Comparison of ENCODE assay signal across 8 cellular contexts in the genomic region with DNA sequence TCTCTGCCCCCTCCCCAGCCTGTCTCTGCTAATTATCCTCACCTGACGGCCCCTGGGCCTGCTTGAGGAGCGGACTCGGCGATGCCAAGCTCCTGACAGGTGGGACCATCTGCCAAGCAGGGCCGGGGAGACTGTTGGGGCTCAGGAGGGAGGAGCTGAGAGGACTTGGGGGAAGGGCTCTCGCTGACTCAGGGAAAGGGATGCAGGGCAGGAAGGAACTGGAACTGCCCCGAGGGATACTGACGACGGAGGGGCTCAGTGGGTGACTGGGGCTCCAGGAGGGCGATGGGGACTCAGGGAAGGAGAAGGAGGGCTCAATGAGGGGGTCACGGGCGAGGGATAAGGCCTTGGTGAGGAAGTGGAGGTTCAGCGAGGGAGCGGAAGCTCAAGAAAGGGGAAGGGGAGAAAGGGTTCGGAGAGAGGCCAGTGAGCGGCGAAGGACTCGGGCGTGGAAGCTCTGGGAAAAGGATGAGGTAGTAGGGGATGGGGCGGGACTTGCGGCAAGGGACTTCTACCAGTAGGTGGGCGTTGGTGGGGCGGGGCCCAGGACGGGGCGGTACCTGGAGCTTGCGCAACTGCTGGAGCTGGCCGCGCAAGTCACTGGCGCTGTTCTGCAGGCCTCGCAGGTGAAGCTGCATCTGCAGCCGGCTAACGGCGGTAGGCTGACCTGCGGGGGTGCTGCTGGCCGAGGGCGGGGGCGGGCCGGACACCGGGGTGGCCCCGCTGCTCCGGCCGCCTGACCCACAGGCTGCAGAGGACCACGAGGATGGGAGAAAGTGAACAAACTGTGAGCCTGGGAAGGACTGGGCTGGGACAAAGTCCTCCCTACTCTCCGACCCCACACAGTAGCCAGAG. TPM values are rescaled to one million over a fixed set of nuclear protein-coding genes. Genes with fewer than 3 reads are reported as not detected.
DNase-seq lines count a peak whose midpoint lies in the region; ATAC-seq and TF ChIP-seq lines count a peak whose summit lies in the region.

No MANE protein-coding gene starts in this region.

- intact Hi-C loops in Panc1 (cut with micrococcal nuclease; ENCODE audit: unreplicated experiment): no loop called here
- intact Hi-C loops in ovary (cut with DNase I): loop anchor here in 1 of 4 donors (5.0 kb wide), 1 partner anchor 103 kb away; no protein-coding TSS in a partner anchor

- DNase-seq in CD4-positive, CD25-positive, alpha-beta regulatory T cell: peak; percentile 81 to 85 (median 81)
- DNase-seq in Kasumi-1 (lab: John Stamatoyannopoulos, UW) (peak; percentile 51 to 65), Panc1 (ENCODE audit: low read depth, low spot score) (no peak), foreskin fibroblast (peak; percentile 30 to 61), ovary (peak; percentile 87 to 94 (median 87))

- H3K27ac ChIP-seq in CD4-positive, CD25-positive, alpha-beta regulatory T cell (ENCODE audit: insufficient read depth, low read length, poor library complexity, severe bottlenecking): peak overlapping the region; percentile 63
- H3K27ac ChIP-seq in Panc1 (ENCODE audit: low read length): peak overlapping the region; percentile 77
- H3K27ac ChIP-seq in ovary: peak overlapping the region; percentile 28 to 59
- peak overlapping the region; percentile 66 for H3K27ac ChIP-seq in thymus (ENCODE audit: low read depth)

- H3K36me3 Mint-ChIP-seq in CD4-positive, CD25-positive, alpha-beta regulatory T cell: no peaks in the 10 kb centered on the region
- no peaks in the 10 kb centered on the region for H3K36me3 Mint-ChIP-seq in activated T-helper 17 cell treated with anti-CD3 and anti-CD28 coated beads, Interleukin-2, amount 50 U/mL, for 72 hours (ENCODE audit: low read depth)

- H3K4me3 Mint-ChIP-seq in CD4-positive, CD25-positive, alpha-beta regulatory T cell: peak overlapping the region; percentile 90 to 96 (median 94)
- peak overlapping the region; percentile 99 for H3K4me3 Mint-ChIP-seq in activated T-helper 17 cell treated with anti-CD3 and anti-CD28 coated beads, Interleukin-2, amount 50 U/mL, for 72 hours

- in situ Hi-C loops in Panc1 (cut with HindIII; ENCODE audit: low pct_unique_long_range_greater_than_20kb, low sequenced_read_pairs): no loop called here

- no peaks in the 10 kb centered on the region for H3K36me3 ChIP-seq in CD4-positive, CD25-positive, alpha-beta regulatory T cell (ENCODE audit: control insufficient read depth, insufficient read depth, low read length)
- H3K36me3 ChIP-seq in Panc1 (ENCODE audit: control insufficient read depth, insufficient read depth, low read length) (no peaks in the 10 kb centered on the region), ovary (no peaks in the 10 kb centered on the region), thymus (ENCODE audit: control insufficient read depth, insufficient read depth) (no peaks in the 10 kb centered on the region)

- H3K27me3 Mint-ChIP-seq in CD4-positive, CD25-positive, alpha-beta regulatory T cell: peaks cover 56% of the 10 kb centered on the region
- peaks cover 22% of the 10 kb centered on the region for H3K27me3 Mint-ChIP-seq in activated T-helper 17 cell treated with anti-CD3 and anti-CD28 coated beads, Interleukin-2, amount 50 U/mL, for 72 hours

- no TSS peak for BruUV-seq in Panc1 (replicated peaks; lab: Mats Ljungman, UMichigan)

- H3K4me3 ChIP-seq in CD4-positive, CD25-positive, alpha-beta regulatory T cell (ENCODE audit: low read depth, low read length): peak overlapping the region; percentile 78
- peak overlapping the region; percentile 48 to 71 for H3K4me3 ChIP-seq in Panc1 (ENCODE audit: low read depth in 2 of 2, low read length in 2 of 2)
- H3K4me3 ChIP-seq in foreskin fibroblast (ENCODE audit: low read depth in 1 of 2, low read length in 2 of 2): no peak overlapping the region
- peak overlapping the region; percentile 35 for H3K4me3 ChIP-seq in ovary
- H3K4me3 ChIP-seq in thymus (ENCODE audit: low read length): peak overlapping the region; percentile 52

- peak; percentile 68 for TF ChIP-seq POLR2A in ovary (IDR thresholded peaks at IDR 0.05)

- no peaks in the 10 kb centered on the region for H3K9me3 ChIP-seq in CD4-positive, CD25-positive, alpha-beta regulatory T cell (ENCODE audit: control insufficient read depth in 2 of 2, low read length in 2 of 2)
- H3K9me3 ChIP-seq in Panc1 (ENCODE audit: control insufficient read depth, insufficient read depth, low read depth, low read length) (no peaks in the 10 kb centered on the region), ovary (no peaks in the 10 kb centered on the region), thymus (ENCODE audit: control insufficient read depth) (no peaks in the 10 kb centered on the region)

- peak overlapping the region; percentile 78 to 93 (median 82) for H3K27ac Mint-ChIP-seq in CD4-positive, CD25-positive, alpha-beta regulatory T cell
- peak overlapping the region; percentile 84 for H3K27ac Mint-ChIP-seq in activated T-helper 17 cell treated with anti-CD3 and anti-CD28 coated beads, Interleukin-2, amount 50 U/mL, for 72 hours

- CTCF ChIA-PET in Panc1 (lab: Charles Lee): interaction anchor here (0.6 to 3.3 kb wide), 6 partner anchors 17 to 184 kb away, joined by 3 to 38 read pairs (median 3); no protein-coding TSS in a partner anchor

- H3K27me3 ChIP-seq in CD4-positive, CD25-positive, alpha-beta regulatory T cell (ENCODE audit: control insufficient read depth, insufficient read depth, low read length): peaks cover 16% of the 10 kb centered on the region
- H3K27me3 ChIP-seq in Panc1 (ENCODE audit: control insufficient read depth, insufficient read depth, low read length) (no peaks in the 10 kb centered on the region), ovary (peaks cover 3% of the 10 kb centered on the region), thymus (ENCODE audit: control insufficient read depth, insufficient read depth) (peaks cover 53% of the 10 kb centered on the region)

- 2 to 18% (median 3%) methylated on average over 43 to 44 of the region's 44 CpGs for WGBS in ovary, 3 donors
- WGBS in thymus: 2% methylated on average over 44 of the region's 44 CpGs

- POLR2A ChIA-PET in Panc1 (lab: Charles Lee): interaction anchor here (0.7 kb wide), 1 partner anchor 20 kb away, joined by 4 read pairs; no protein-coding TSS in a partner anchor

- H3K9me3 Mint-ChIP-seq in CD4-positive, CD25-positive, alpha-beta regulatory T cell: no peaks in the 10 kb centered on the region
- H3K9me3 Mint-ChIP-seq in activated T-helper 17 cell treated with anti-CD3 and anti-CD28 coated beads, Interleukin-2, amount 50 U/mL, for 72 hours: no peaks in the 10 kb centered on the region

- H3K4me1 Mint-ChIP-seq in CD4-positive, CD25-positive, alpha-beta regulatory T cell: peaks cover 0 to 48% (median 14%) of the 10 kb centered on the region in 4 donors
- peaks cover 12% of the 10 kb centered on the region for H3K4me1 Mint-ChIP-seq in activated T-helper 17 cell treated with anti-CD3 and anti-CD28 coated beads, Interleukin-2, amount 50 U/mL, for 72 hours

- TF ChIP-seq EP300 in ovary (IDR thresholded peaks at IDR 0.05): no peak

- TF ChIP-seq CTCF in Panc1 (IDR thresholded peaks at IDR 0.05) (peak; percentile 33), foreskin fibroblast (IDR thresholded peaks at IDR 0.05; ENCODE audit: low read depth, low read length) (no peak), ovary (IDR thresholded peaks at IDR 0.05) (no peak)

- H3K4me1 ChIP-seq in CD4-positive, CD25-positive, alpha-beta regulatory T cell (ENCODE audit: control insufficient read depth, insufficient read depth, low read length, poor library complexity, severe bottlenecking): peaks cover 38% of the 10 kb centered on the region
- H3K4me1 ChIP-seq in Panc1 (ENCODE audit: control insufficient read depth, insufficient read depth, low read length): peaks cover 4% of the 10 kb centered on the region; the same call in 1 of the 2 replicates
- H3K4me1 ChIP-seq in ovary (ENCODE audit: insufficient read depth): peaks cover 8% of the 10 kb centered on the region
- peaks cover 15% of the 10 kb centered on the region for H3K4me1 ChIP-seq in thymus (ENCODE audit: control insufficient read depth, insufficient read depth, low read length)

- peak; percentile 74 to 76 for ATAC-seq in CD4-positive, CD25-positive, alpha-beta regulatory T cell (ENCODE audit: low read depth in 2 of 2)
- ATAC-seq in GM21390 (IDR thresholded peaks at IDR 0.05; ENCODE audit: unreplicated experiment): peak; percentile 68
- peak; percentile 86 for ATAC-seq in Panc1
- ATAC-seq in activated T-helper 17 cell treated with anti-CD3 and anti-CD28 coated beads, Interleukin-2, amount 50 U/mL, for 72 hours (replicated peaks): peak; percentile 83

RNA-seq across cellular contexts. Expression of gene SRCIN1, which starts 46.5 kb away (rescaled TPM):
- total RNA-seq in CD4-positive, CD25-positive, alpha-beta regulatory T cell: not detected
- not detected for polyA plus RNA-seq in CD4-positive, CD25-positive, alpha-beta regulatory T cell
- total RNA-seq in Panc1 (2021; ENCODE audit: unreplicated experiment): 12.8 TPM
- 13.0 TPM for polyA plus RNA-seq in Panc1 (2012; ENCODE audit: insufficient read length)
- under 1 TPM in 1 of 2 donors, not detected in 1; 0.71 TPM for total RNA-seq in activated T-helper 17 cell treated with anti-CD3 and anti-CD28 coated beads, Interleukin-2, amount 50 U/mL, for 72 hours
- total RNA-seq in ovary: 1 to 10 TPM in 5 of 7 donors, under 1 TPM in 2; 0.48 to 3.0 (median 1.2) TPM
- polyA plus RNA-seq in ovary: under 1 TPM; 0.18 to 0.57 TPM
- 1.1 TPM for polyA plus RNA-seq in thymus

Comparison
In these comparisons a context has a peak if more than half of its experiments do, and no peak if none do; other contexts are left out.
1. H3K4me3 ChIP-seq: peak in CD4-positive, CD25-positive, alpha-beta regulatory T cell (single experiment), Panc1 (2 of 2), ovary (single experiment) and thymus (single experiment); none in foreskin fibroblast (0 of 2).
2. Peak in every context shown above with its lines, with median percentiles within 50 percentile points of each other: ATAC-seq and H3K27ac ChIP-seq.